ENCODE assay signal across 1 cellular context in genomic region chr19:19650331-19650730, GRCh38.
TF ChIP-seq lines count a peak whose summit lies in the region.

No MANE protein-coding gene starts in this region.

TF ChIP-seq in HepG2, 621 proteins besides CTCF, POLR2A, EP300 and RAD21:
- peak; percentile 53 for TF ChIP-seq AGO2 (optimal IDR thresholded peaks at IDR 0.05; ENCODE audit: low read depth, low read length)
- TF ChIP-seq NFIB (CRISPR knock-in tag; IDR thresholded peaks at IDR 0.05; ENCODE audit: borderline replicate concordance) = no peak
